In the genomic region with DNA sequence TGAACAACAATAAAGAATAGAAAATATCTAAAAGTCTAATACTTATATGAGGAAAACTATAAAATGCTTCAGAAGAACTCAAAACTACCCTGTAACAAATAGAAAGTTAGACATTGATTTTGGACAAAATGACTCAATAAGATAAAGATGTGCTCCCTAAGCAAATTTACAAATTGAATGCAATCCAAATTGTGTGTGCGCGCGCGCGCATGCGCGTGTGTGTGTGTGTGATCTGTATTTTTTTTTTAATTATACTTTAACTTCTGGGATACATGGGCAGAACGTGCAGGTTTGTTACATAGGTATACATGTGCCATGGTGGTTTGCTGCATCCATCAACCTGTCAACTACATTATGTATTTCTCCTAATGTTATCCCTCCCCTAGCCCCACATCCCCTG, we compare ENCODE assay signal across 11 cellular contexts.
"Had no signal": no experiment of that assay in that cellular context is flagged by ENCODE, and none has a peak within 500 bp of the region (broad histone marks: within the 10 kb centered on the region; RNA-seq: fewer than 3 reads in every experiment).

No MANE protein-coding gene starts in this region.

- H2AFZ ChIP-seq: GM23248, GM23338 had no signal

- ATAC-seq: GM23338, HCT116 had no signal

- H3K4me3 Mint-ChIP-seq: GM23338, H9, HFFc6 had no signal

- H3K27ac ChIP-seq: GM23248 had no signal

- H3K4me1 ChIP-seq: HAP-1 had no signal

- DNase-seq: GM23248, GOT3, H7, H9, HCEC 1CT, HFFc6 had no signal

- H3K36me3 ChIP-seq: HAP-1 had no signal

- H3K27ac Mint-ChIP-seq: GM23338, H9, HFFc6 had no signal

- H3K9ac ChIP-seq: GM23248 had no signal

- H3K4me3 ChIP-seq: GM23248, GM23338, HAP-1 had no signal

- FAIRE-seq: H1, H54 had no signal

- H3K4me2 ChIP-seq: GM23338 had no signal
